ENCODE assay signal across 13 cellular contexts in the genomic region with DNA sequence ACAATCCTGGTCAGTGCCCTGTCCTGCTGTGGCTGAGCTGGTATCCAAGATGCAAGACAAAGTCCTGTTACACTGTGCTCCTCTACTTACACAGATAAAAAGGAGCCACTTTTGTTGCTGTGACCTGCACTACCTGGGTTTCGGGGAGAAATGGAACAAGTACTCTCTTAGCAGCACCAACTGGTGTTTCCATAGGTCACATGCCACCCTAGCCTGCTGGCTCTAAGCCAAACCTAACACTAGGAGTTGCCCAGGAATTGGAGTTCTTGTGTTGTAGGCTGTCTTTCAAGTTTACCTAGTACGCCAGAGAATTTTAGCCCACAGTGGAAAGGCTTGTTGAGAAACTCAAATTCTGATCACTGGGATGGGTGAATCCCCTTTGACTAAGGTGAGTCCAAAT.
"Had no signal": no experiment of that assay in that cellular context is flagged by ENCODE, and none has a peak within 500 bp of the region (broad histone marks: within the 10 kb centered on the region; RNA-seq: fewer than 3 reads in every experiment).

No MANE protein-coding gene starts in this region.

- H3K9me3 ChIP-seq: colonic mucosa, gastroesophageal sphincter, lower lobe of right lung, vagina had no signal

- H3K27ac ChIP-seq: colonic mucosa, gastroesophageal sphincter, lower lobe of right lung, parathyroid adenoma, vagina had no signal

- H3K4me1 Mint-ChIP-seq: activated CD4-positive, alpha-beta T cell treated with anti-CD3 and anti-CD28 coated beads, Interleukin-2, amount 10 ng/mL, durations not matched to agents 7 days and 5 days; naive thymus-derived CD4-positive, alpha-beta T cell had no signal

- H3K4me3 Mint-ChIP-seq: activated CD4-positive, alpha-beta T cell treated with anti-CD3 and anti-CD28 coated beads, Interleukin-2, amount 10 ng/mL, durations not matched to agents 7 days and 5 days; activated naive CD4-positive, alpha-beta T cell treated with anti-CD3 and anti-CD28 coated beads for 36 hours; naive thymus-derived CD4-positive, alpha-beta T cell; stimulated activated naive CD8-positive, alpha-beta T cell treated with anti-CD3 and anti-CD28 coated beads, Interleukin-15, Interleukin-2, amounts not matched to agents 100 ng/mL and 50 ng/mL, for 24 hours had no signal

- H3K27me3 Mint-ChIP-seq: activated CD4-positive, alpha-beta T cell treated with anti-CD3 and anti-CD28 coated beads, Interleukin-2, amount 10 ng/mL, durations not matched to agents 7 days and 5 days; naive thymus-derived CD4-positive, alpha-beta T cell; stimulated activated naive CD8-positive, alpha-beta T cell treated with anti-CD3 and anti-CD28 coated beads, Interleukin-15, Interleukin-2, amounts not matched to agents 100 ng/mL and 50 ng/mL, for 24 hours had no signal

- H3K4me1 ChIP-seq: colonic mucosa, gastroesophageal sphincter, lower lobe of right lung, parathyroid adenoma had no signal

- H3K36me3 ChIP-seq: colonic mucosa, gastroesophageal sphincter, lower lobe of right lung, vagina had no signal

- ATAC-seq: gastroesophageal sphincter; lower lobe of right lung; naive thymus-derived CD4-positive, alpha-beta T cell had no signal

- H3K4me3 ChIP-seq: colonic mucosa, gastroesophageal sphincter, lower lobe of right lung, vagina had no signal

- DNase-seq: activated CD4-positive, alpha-beta T cell treated with anti-CD3 and anti-CD28 coated beads, Interleukin-2, amount 10 ng/mL, durations not matched to agents 7 days and 5 days; activated CD4-positive, CD25-positive, alpha-beta regulatory T cell; activated CD8-positive, alpha-beta memory T cell treated with anti-CD3 and anti-CD28 coated beads for 24 hours; activated naive CD4-positive, alpha-beta T cell treated with anti-CD3 and anti-CD28 coated beads for 36 hours; colonic mucosa; lower lobe of right lung; naive thymus-derived CD4-positive, alpha-beta T cell; stimulated activated CD4-positive, alpha-beta T cell treated with anti-CD3 and anti-CD28 coated beads, Interleukin-15, amount 100 ng/mL, for 24 hours; stimulated activated CD4-positive, alpha-beta T cell treated with anti-CD3 and anti-CD28 coated beads, Interleukin-4, amount 100 ng/mL, for 24 hours had no signal

- H3K27me3 ChIP-seq: colonic mucosa, gastroesophageal sphincter, vagina had no signal

- H3K27ac Mint-ChIP-seq: activated CD4-positive, alpha-beta T cell treated with anti-CD3 and anti-CD28 coated beads, Interleukin-2, amount 10 ng/mL, durations not matched to agents 7 days and 5 days; activated naive CD4-positive, alpha-beta T cell treated with anti-CD3 and anti-CD28 coated beads for 36 hours; naive thymus-derived CD4-positive, alpha-beta T cell; stimulated activated naive CD8-positive, alpha-beta T cell treated with anti-CD3 and anti-CD28 coated beads, Interleukin-15, Interleukin-2, amounts not matched to agents 100 ng/mL and 50 ng/mL, for 24 hours had no signal
